Comparison of ENCODE assay signal across 7 cellular contexts in the genomic region with DNA sequence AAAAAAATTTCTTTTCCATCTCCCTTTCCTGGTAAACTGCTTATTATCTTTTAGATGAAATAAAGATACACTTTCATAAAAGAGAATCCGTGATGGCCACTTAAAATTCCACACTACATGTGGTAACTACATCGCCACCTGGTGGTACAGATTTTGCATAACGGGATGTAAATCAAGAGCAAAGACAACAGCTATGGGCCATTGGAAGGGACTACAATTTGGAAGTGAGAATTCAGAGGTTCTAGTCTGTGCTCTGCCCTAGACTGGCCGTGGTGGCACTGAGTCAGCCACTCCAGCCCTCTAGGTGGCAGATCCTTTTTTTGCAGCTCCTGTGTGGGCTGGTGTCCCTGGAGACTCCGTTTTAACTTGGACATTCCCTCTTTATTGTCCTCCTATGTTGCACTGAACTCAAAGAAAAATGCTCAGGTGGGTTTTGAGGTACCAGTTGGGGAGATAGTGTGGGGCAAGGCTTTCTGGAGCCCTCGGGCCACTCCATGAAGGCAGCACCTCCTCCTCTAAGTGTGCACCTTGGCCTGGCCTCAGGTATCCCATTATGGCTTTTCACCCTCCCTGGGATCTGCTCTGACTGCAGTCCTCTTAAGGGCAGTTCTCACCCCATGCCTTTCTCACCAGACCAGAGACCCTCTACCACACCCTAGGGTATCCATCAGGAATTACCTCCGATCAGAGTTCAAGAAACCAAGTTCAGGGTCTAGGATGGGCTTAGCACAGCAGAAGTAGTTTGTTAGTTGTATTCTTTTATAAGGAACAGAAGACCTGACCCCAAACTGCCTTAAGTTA. TPM values are rescaled to one million over a fixed set of nuclear protein-coding genes. Genes with fewer than 3 reads are reported as not detected.
DNase-seq lines count a peak whose midpoint lies in the region; TF ChIP-seq lines count a peak whose summit lies in the region.

No MANE protein-coding gene starts in this region.

- no peak for TF ChIP-seq POLR2A in tibial nerve (IDR thresholded peaks at IDR 0.05)

- H3K79me2 ChIP-seq in neural progenitor cell (ENCODE audit: low read depth): no peaks in the 10 kb centered on the region

- no peak overlapping the region for H3K4me3 Mint-ChIP-seq in neural progenitor cell

- H3K36me3 ChIP-seq in neural progenitor cell (no peaks in the 10 kb centered on the region), tibial nerve (no peaks in the 10 kb centered on the region)

- 41 to 44% methylated on average over 7 of the region's 7 CpGs for WGBS in tibial nerve, 2 donors

- peaks cover 6% of the 10 kb centered on the region for H3K27me3 Mint-ChIP-seq in neural progenitor cell (ENCODE audit: insufficient read depth, low read depth)

- no peak overlapping the region for H2AFZ ChIP-seq in neural progenitor cell (replicated peaks)

- H3K4me3 ChIP-seq in GM12875 (ENCODE audit: low read depth, low read length) (no peak overlapping the region), fibroblast of mammary gland (ENCODE audit: control insufficient read depth, low read depth, low read length) (no peak overlapping the region), neural progenitor cell (no peak overlapping the region), tibial nerve (no peak overlapping the region)

- H3K4me2 ChIP-seq in neural progenitor cell: no peak overlapping the region

- H3K27ac ChIP-seq in neural progenitor cell: no peak overlapping the region
- no peak overlapping the region for H3K27ac ChIP-seq in tibial nerve

- H3K4me1 ChIP-seq in neural progenitor cell: peaks cover 15% of the 10 kb centered on the region
- H3K4me1 ChIP-seq in tibial nerve: no peaks in the 10 kb centered on the region

- in situ Hi-C loops in KBM-7 (cut with MboI; ENCODE audit: low pct_unique_long_range_greater_than_20kb, low sequenced_read_pairs): loop anchor here (25.0 kb wide), 1 partner anchor 94 kb away; no protein-coding TSS in a partner anchor

- TF ChIP-seq EP300 in tibial nerve (IDR thresholded peaks at IDR 0.05): no peak

- no peak overlapping the region for H3K27ac Mint-ChIP-seq in neural progenitor cell

- H3K27me3 ChIP-seq in neural progenitor cell: no peaks in the 10 kb centered on the region
- H3K27me3 ChIP-seq in tibial nerve: no peaks in the 10 kb centered on the region

- peaks cover 3% of the 10 kb centered on the region for H3K9me3 Mint-ChIP-seq in neural progenitor cell

- peaks cover 55% of the 10 kb centered on the region for H3K4me1 Mint-ChIP-seq in neural progenitor cell

- DNase-seq in KBM-7 (peak; percentile 71), OCI-M1 (lab: John Stamatoyannopoulos, UW) (peak; percentile 83), fibroblast of mammary gland (ENCODE audit: low read depth) (peak; percentile 84), neural progenitor cell (ENCODE audit: low spot score) (peak; percentile 91), tibial nerve (ENCODE audit: low spot score in 2 of 2) (peak; percentile 66 to 97)
- DNase-seq in activated T-cell treated with anti-CD3 and anti-CD28 coated beads, Interleukin-2, amount 50 U/mL, for 1 hour: peak; percentile 22

- H3K36me3 Mint-ChIP-seq in neural progenitor cell: peaks cover 25% of the 10 kb centered on the region

- H4K20me1 ChIP-seq in neural progenitor cell (ENCODE audit: low read depth): no peaks in the 10 kb centered on the region

- peak; percentile 57; the same call in 1 of the 2 replicates for TF ChIP-seq CTCF in GM12875 (IDR thresholded peaks at IDR 0.05; ENCODE audit: borderline replicate concordance, insufficient read depth, low read depth, low read length)
- peak; percentile 82 for TF ChIP-seq CTCF in fibroblast of mammary gland (conservative IDR thresholded peaks at IDR 0.05; ENCODE audit: control insufficient read depth, insufficient read depth, low read depth, low read length)
- TF ChIP-seq CTCF in neural progenitor cell (IDR thresholded peaks at IDR 0.05): peak; percentile 83
- peak; percentile 65 to 75 (median 68) for TF ChIP-seq CTCF in tibial nerve (IDR thresholded peaks at IDR 0.05)

- H3K9ac ChIP-seq in neural progenitor cell: no peak overlapping the region

- no peaks in the 10 kb centered on the region for H3K9me3 ChIP-seq in neural progenitor cell (ENCODE audit: low read depth)
- no peaks in the 10 kb centered on the region for H3K9me3 ChIP-seq in tibial nerve

- peaks cover 4% of the 10 kb centered on the region for H3F3A ChIP-seq in neural progenitor cell (ENCODE audit: low read depth)

RNA-seq across cellular contexts. Expression of gene SPSB4, which starts 54.9 kb away (rescaled TPM):
- total RNA-seq in neural progenitor cell (ENCODE audit: low replicate concordance) (4.9 and 10.7 TPM in 2 replicates), tibial nerve (1 to 10 TPM in 1 of 4 donors, under 1 TPM in 1, not detected in 2; 0.63 to 2.0 TPM)

Comparison
In these comparisons a context has a peak if more than half of its experiments do, and no peak if none do; other contexts are left out.
1. DNase-seq: peak in every context shown above with its lines; median percentile 91 in neural progenitor cell; 84 in fibroblast of mammary gland; 83 in OCI-M1; 82 in tibial nerve; 71 in KBM-7; 22 in activated T-cell treated with anti-CD3 and anti-CD28 coated beads, Interleukin-2, amount 50 U/mL, for 1 hour.